7 cellular contexts compared by ENCODE assay signal in genomic region chr6:37029249-37029959, GRCh38. TPM values are rescaled to one million over a fixed set of nuclear protein-coding genes. Genes with fewer than 3 reads are reported as not detected.
DNase-seq lines count a peak whose midpoint lies in the region; TF ChIP-seq lines count a peak whose summit lies in the region.

No MANE protein-coding gene starts in this region.

- H3K79me2 ChIP-seq in SU-DHL-6 (ENCODE audit: insufficient read depth, low read length) = no peaks in the 10 kb centered on the region
- no peaks in the 10 kb centered on the region for H3K79me2 ChIP-seq in mammary epithelial cell (ENCODE audit: insufficient read depth, low read length)

- BruUV-seq in mammary epithelial cell (replicated peaks; lab: Mats Ljungman, UMichigan) = no TSS peak

- H3K27ac ChIP-seq in SU-DHL-6 (ENCODE audit: low read depth, low read length) (no peak overlapping the region), mammary epithelial cell (ENCODE audit: insufficient read depth, low read depth, low read length) (no peak overlapping the region)

- intact Hi-C loops in mammary epithelial cell (cut with micrococcal nuclease) = loop anchor here (1.0 kb wide), 1 partner anchor 143 kb away; no protein-coding TSS in a partner anchor

- no peaks in the 10 kb centered on the region for H4K20me1 ChIP-seq in SU-DHL-6 (ENCODE audit: low read depth, low read length)
- H4K20me1 ChIP-seq in mammary epithelial cell (ENCODE audit: insufficient read depth, low read length) = no peaks in the 10 kb centered on the region

- H3K4me2 ChIP-seq in SU-DHL-6 (ENCODE audit: low read depth, low read length, poor library complexity, severe bottlenecking) (no peak overlapping the region), mammary epithelial cell (ENCODE audit: insufficient read depth, low read depth, low read length) (no peak overlapping the region)

- no peaks in the 10 kb centered on the region for H3K9me2 ChIP-seq in SU-DHL-6 (replicated peaks; ENCODE audit: insufficient read depth, low read length)

- H3K9ac ChIP-seq in SU-DHL-6 (ENCODE audit: low read length) = no peak overlapping the region
- no peak overlapping the region for H3K9ac ChIP-seq in mammary epithelial cell (ENCODE audit: insufficient read depth, low read length)

- H3K4me3 ChIP-seq in SU-DHL-6 (ENCODE audit: insufficient read depth, low read length, poor library complexity, severe bottlenecking) (no peak overlapping the region), mammary epithelial cell (replicated peaks in 1 of 3; ENCODE audit: insufficient read depth in 1 of 3, low read depth in 2 of 3, low read length in 3 of 3) (no peak overlapping the region)

- WGBS in mammary epithelial cell (ENCODE audit: low coverage, missing lambda C conversion rate) = 82% methylated on average over 4 of the region's 4 CpGs

- H3K36me3 ChIP-seq in SU-DHL-6 (ENCODE audit: low read length) (peaks cover 10% of the 10 kb centered on the region), mammary epithelial cell (ENCODE audit: insufficient read depth, low read length) (no peaks in the 10 kb centered on the region)

- dilution Hi-C loops in mammary epithelial cell (cut with HindIII; ENCODE audit: low sequenced_read_pairs) = no loop called here

- CTCF ChIA-PET in mammary epithelial cell (lab: Charles Lee; ENCODE audit: low non-redundant PET) = interaction anchor here (0.5 to 0.8 kb wide), 4 partner anchors 9 to 496 kb away, joined by 3 to 14 read pairs (median 7); partner anchors contain the start of gene PIM1

- H3F3A ChIP-seq in SU-DHL-6 (ENCODE audit: insufficient read depth) = no peaks in the 10 kb centered on the region

- TF ChIP-seq CTCF in SU-DHL-6 (IDR thresholded peaks at IDR 0.05; ENCODE audit: insufficient read depth, low read length, poor library complexity, severe bottlenecking) (peak; percentile 63), mammary epithelial cell (conservative IDR thresholded peaks at IDR 0.05 in 1 of 2, IDR thresholded peaks at IDR 0.05 in 1 of 2; ENCODE audit: extremely low read depth in 1 of 2, insufficient read depth in 1 of 2, low read depth in 1 of 2, low read length in 2 of 2) (peak; percentile 28 to 60)

- in situ Hi-C loops in KBM-7 (cut with MboI; ENCODE audit: low pct_unique_long_range_greater_than_20kb, low sequenced_read_pairs) = no loop called here
- in situ Hi-C loops in mammary epithelial cell (cut with MboI; ENCODE audit: low sequenced_read_pairs in 2 of 2) = loop anchor here (10.0 kb wide), 1 partner anchor 145 kb away; the partner anchor contains the start of gene PIM1 (in 2 of the 2)

- H3K27me3 ChIP-seq in SU-DHL-6 (ENCODE audit: low read length) (no peaks in the 10 kb centered on the region), mammary epithelial cell (ENCODE audit: insufficient read depth, low read length) (no peaks in the 10 kb centered on the region)

- peaks cover 27% of the 10 kb centered on the region for H3K4me1 ChIP-seq in mammary epithelial cell (ENCODE audit: insufficient read depth, low read length)

- H2AFZ ChIP-seq in SU-DHL-6 (ENCODE audit: low read depth, low read length, severe bottlenecking) (no peak overlapping the region), mammary epithelial cell (ENCODE audit: low read depth, low read length) (no peak overlapping the region)

- peaks cover 7% of the 10 kb centered on the region for H3K9me3 ChIP-seq in SU-DHL-6 (ENCODE audit: insufficient read depth, low read length)
- H3K9me3 ChIP-seq in mammary epithelial cell (replicated peaks; ENCODE audit: insufficient read depth, low read length) = no peaks in the 10 kb centered on the region

- DNase-seq in GM03348 (ENCODE audit: low spot score) (peak; percentile 84), KBM-7 (peak; percentile 85), mammary epithelial cell (peak; percentile 77), iris pigment epithelial cell (ENCODE audit: low read depth) (peak; percentile 83), NCI-H128 (lab: John Stamatoyannopoulos, UW; ENCODE audit: unreplicated experiment) (no peak)
- DNase-seq in stimulated activated CD4-positive, alpha-beta T cell treated with anti-CD3 and anti-CD28 coated beads, Interleukin-4, amount 100 ng/mL, for 24 hours = peak; percentile 47

RNA-seq across cellular contexts. Expression of gene FGD2, which starts 23.9 kb away (rescaled TPM):
- not detected for total RNA-seq in mammary epithelial cell
- not detected for polyA plus RNA-seq in mammary epithelial cell
- not detected for polyA minus RNA-seq in mammary epithelial cell

RNA-seq across cellular contexts. Expression of gene MTCH1, which starts 43.4 kb away (rescaled TPM):
- 100 to 1,000 TPM; 102 to 110 TPM for total RNA-seq in mammary epithelial cell
- 91.9 TPM for polyA plus RNA-seq in mammary epithelial cell
- polyA minus RNA-seq in mammary epithelial cell = 122 TPM
